In the genomic region with DNA sequence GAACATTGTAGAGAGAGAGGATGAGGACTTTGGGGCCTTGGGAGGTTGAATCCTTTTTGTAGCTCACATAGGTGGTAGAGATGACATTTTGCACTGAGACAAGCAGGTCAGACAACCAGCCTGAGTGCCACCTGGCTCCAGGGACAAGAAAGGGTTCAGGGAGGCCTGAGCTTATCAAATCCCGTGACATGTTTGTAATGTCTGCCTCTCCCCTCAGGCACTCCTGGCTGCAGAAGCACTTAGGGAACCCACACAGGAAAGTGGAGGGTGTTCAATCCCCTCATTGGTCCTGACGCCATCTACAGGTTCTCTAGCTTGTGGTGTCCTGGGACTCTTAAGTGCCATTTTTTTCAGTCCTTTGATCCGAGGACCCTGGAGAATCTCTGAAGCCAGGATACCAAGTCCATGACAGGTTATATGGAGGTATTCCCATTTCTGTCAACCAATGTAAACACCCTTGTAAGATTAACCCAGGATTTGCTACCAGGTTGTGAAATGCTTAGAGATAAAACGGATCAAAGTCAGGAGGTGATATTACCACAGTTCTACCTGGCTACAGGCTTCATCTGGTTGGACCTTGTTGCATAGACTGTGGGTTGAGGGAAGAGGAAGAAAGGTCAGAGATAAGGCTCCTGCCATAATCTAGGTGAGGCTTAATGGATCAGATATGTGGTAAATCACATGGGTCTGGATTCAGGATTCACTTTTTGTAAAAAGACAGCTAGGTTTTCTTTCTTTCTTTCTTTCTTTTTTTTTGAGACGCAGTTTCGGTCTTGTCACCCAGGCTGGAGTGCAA, we compare ENCODE assay signal across 8 cellular contexts. TPM values are rescaled to one million over a fixed set of nuclear protein-coding genes. Genes with fewer than 3 reads are reported as not detected.
DNase-seq lines count a peak whose midpoint lies in the region; ATAC-seq and TF ChIP-seq lines count a peak whose summit lies in the region.
"Not testable (repeated sequence)": the region's sequence is repeated elsewhere in the genome, so short reads cannot be mapped to it uniquely, and the experiment has no call there.

No MANE protein-coding gene starts in this region.

- H3K27me3 Mint-ChIP-seq in CD8-positive, alpha-beta T cell (ENCODE audit: low read depth); activated T-helper 1 cell treated with anti-CD3 and anti-CD28 coated beads, Interleukin-12 subunit alpha, Interleukin-12 subunit beta, Interleukin-2, Interleukin-4 antibody, amounts not matched to agents 30 ng/mL and 10 ng/mL and 1 ng/mL, durations not matched to agents 14 hours and 24 hours and 36 hours (ENCODE audit: insufficient read depth); naive thymus-derived CD8-positive, alpha-beta T cell; stimulated activated memory B cell treated with anti-CD40 and anti-IgM and Interleukin-4, amounts not matched to agents 10 μg/mL and 1 μg/mL and 100 μg/mL, for 72 hours: not testable (repeated sequence)

- POLR2A ChIA-PET in CD8-positive, alpha-beta T cell (lab: Charles Lee) = interaction anchor here (0.6 kb wide), 1 partner anchor 78 kb away, joined by 3 read pairs; no protein-coding TSS in a partner anchor
- POLR2A ChIA-PET in SK-N-SH (lab: Yijun Ruan, JAX); naive thymus-derived CD8-positive, alpha-beta T cell (lab: Charles Lee): not testable (repeated sequence)

- H3K9me3 ChIP-seq in CD8-positive, alpha-beta T cell (ENCODE audit: low read length); HUES64 (ENCODE audit: insufficient read depth, low read depth, low read length); SK-N-SH; colonic mucosa; iPS-18c (ENCODE audit: control insufficient read depth, insufficient read depth, low read length): not testable (repeated sequence)

- H3K27ac ChIP-seq in CD8-positive, alpha-beta T cell (ENCODE audit: low read depth, low read length); HUES64 (ENCODE audit: low read depth, low read length); SK-N-SH (ENCODE audit: low read depth in 2 of 2, low read length in 1 of 2); colonic mucosa: not testable (repeated sequence)

- TF ChIP-seq CTCF in CD8-positive, alpha-beta T cell (IDR thresholded peaks at IDR 0.05); SK-N-SH (IDR thresholded peaks at IDR 0.05); colonic mucosa (IDR thresholded peaks at IDR 0.05): not testable (repeated sequence)

- peak overlapping the region; percentile 88; the same call in 1 of the 2 replicates for H3K4me2 ChIP-seq in SK-N-SH

- H3K9me2 ChIP-seq in SK-N-SH = not testable (repeated sequence)

- not testable (repeated sequence) for H4K20me1 ChIP-seq in SK-N-SH (ENCODE audit: insufficient read depth)

- not testable (repeated sequence) for TF ChIP-seq RAD21 in SK-N-SH (IDR thresholded peaks at IDR 0.05; ENCODE audit: low read length)

- CTCF ChIA-PET in CD8-positive, alpha-beta T cell (lab: Charles Lee); SK-N-SH (lab: Yijun Ruan, JAX): not testable (repeated sequence)

- not testable (repeated sequence) for H3K27me3 ChIP-seq in CD8-positive, alpha-beta T cell (ENCODE audit: insufficient read depth, low read length); HUES64 (ENCODE audit: insufficient read depth, low read length); SK-N-SH (ENCODE audit: insufficient read depth); colonic mucosa

- peak overlapping the region; percentile 97 for H3K27ac Mint-ChIP-seq in CD8-positive, alpha-beta T cell
- peak overlapping the region; percentile 9 for H3K27ac Mint-ChIP-seq in activated T-helper 1 cell treated with anti-CD3 and anti-CD28 coated beads, Interleukin-12 subunit alpha, Interleukin-12 subunit beta, Interleukin-2, Interleukin-4 antibody, amounts not matched to agents 30 ng/mL and 10 ng/mL and 1 ng/mL, durations not matched to agents 14 hours and 24 hours and 36 hours
- peak overlapping the region; percentile 68 to 99 (median 98) for H3K27ac Mint-ChIP-seq in naive thymus-derived CD8-positive, alpha-beta T cell
- peak overlapping the region; percentile 38 for H3K27ac Mint-ChIP-seq in stimulated activated memory B cell treated with anti-CD40 and anti-IgM and Interleukin-4, amounts not matched to agents 10 μg/mL and 1 μg/mL and 100 μg/mL, for 72 hours

- H3K4me3 Mint-ChIP-seq in CD8-positive, alpha-beta T cell = peak overlapping the region; percentile 96
- peak overlapping the region; percentile 99 for H3K4me3 Mint-ChIP-seq in activated T-helper 1 cell treated with anti-CD3 and anti-CD28 coated beads, Interleukin-12 subunit alpha, Interleukin-12 subunit beta, Interleukin-2, Interleukin-4 antibody, amounts not matched to agents 30 ng/mL and 10 ng/mL and 1 ng/mL, durations not matched to agents 14 hours and 24 hours and 36 hours
- peak overlapping the region; percentile 94 to 99 (median 98) for H3K4me3 Mint-ChIP-seq in naive thymus-derived CD8-positive, alpha-beta T cell
- H3K4me3 Mint-ChIP-seq in stimulated activated memory B cell treated with anti-CD40 and anti-IgM and Interleukin-4, amounts not matched to agents 10 μg/mL and 1 μg/mL and 100 μg/mL, for 72 hours = peak overlapping the region; percentile 84

- H3K9ac ChIP-seq in HUES64 (ENCODE audit: low read depth, low read length); SK-N-SH: not testable (repeated sequence)
- H3K9ac ChIP-seq in colonic mucosa (ENCODE audit: low read depth in 2 of 2, low read length in 2 of 2) = peak overlapping the region in 1 of 2 donors; percentile 99

- TF ChIP-seq EP300 in SK-N-SH (IDR thresholded peaks at IDR 0.05; ENCODE audit: borderline replicate concordance in 1 of 2, low read depth in 1 of 2, low read length in 1 of 2) = not testable (repeated sequence)

- ATAC-seq in CD8-positive, alpha-beta T cell; naive thymus-derived CD8-positive, alpha-beta T cell; stimulated activated memory B cell treated with anti-CD40 and anti-IgM and Interleukin-4, amounts not matched to agents 10 μg/mL and 1 μg/mL and 100 μg/mL, for 72 hours: not testable (repeated sequence)

- H3F3A ChIP-seq in SK-N-SH (replicated peaks; ENCODE audit: insufficient read depth) = not testable (repeated sequence)

- 93% methylated on average over 4 of the region's 6 CpGs for whole genome bisulfite sequencing in HUES64
- 93% methylated on average over 4 of the region's 6 CpGs for WGBS in SK-N-SH (ENCODE audit: low lambda C conversion rate)

- not testable (repeated sequence) for H3K9me3 Mint-ChIP-seq in CD8-positive, alpha-beta T cell; activated T-helper 1 cell treated with anti-CD3 and anti-CD28 coated beads, Interleukin-12 subunit alpha, Interleukin-12 subunit beta, Interleukin-2, Interleukin-4 antibody, amounts not matched to agents 30 ng/mL and 10 ng/mL and 1 ng/mL, durations not matched to agents 14 hours and 24 hours and 36 hours; naive thymus-derived CD8-positive, alpha-beta T cell; stimulated activated memory B cell treated with anti-CD40 and anti-IgM and Interleukin-4, amounts not matched to agents 10 μg/mL and 1 μg/mL and 100 μg/mL, for 72 hours

- peaks cover 57% of the 10 kb centered on the region for H3K4me1 Mint-ChIP-seq in CD8-positive, alpha-beta T cell (ENCODE audit: low read depth)
- peaks cover 42% of the 10 kb centered on the region for H3K4me1 Mint-ChIP-seq in activated T-helper 1 cell treated with anti-CD3 and anti-CD28 coated beads, Interleukin-12 subunit alpha, Interleukin-12 subunit beta, Interleukin-2, Interleukin-4 antibody, amounts not matched to agents 30 ng/mL and 10 ng/mL and 1 ng/mL, durations not matched to agents 14 hours and 24 hours and 36 hours (ENCODE audit: low read depth)
- H3K4me1 Mint-ChIP-seq in naive thymus-derived CD8-positive, alpha-beta T cell = peaks cover 34 to 61% (median 52%) of the 10 kb centered on the region in 4 donors
- peaks cover 45% of the 10 kb centered on the region for H3K4me1 Mint-ChIP-seq in stimulated activated memory B cell treated with anti-CD40 and anti-IgM and Interleukin-4, amounts not matched to agents 10 μg/mL and 1 μg/mL and 100 μg/mL, for 72 hours

- intact Hi-C loops in CD8-positive, alpha-beta T cell (cut with DNase I, micrococcal nuclease); activated T-helper 1 cell treated with anti-CD3 and anti-CD28 coated beads, Interleukin-12 subunit alpha, Interleukin-12 subunit beta, Interleukin-2, Interleukin-4 antibody, amounts not matched to agents 30 ng/mL and 10 ng/mL and 1 ng/mL, durations not matched to agents 14 hours and 24 hours and 36 hours (cut with micrococcal nuclease); colonic mucosa (cut with DNase I): not testable (repeated sequence)

- H3K4me1 ChIP-seq in CD8-positive, alpha-beta T cell (ENCODE audit: insufficient read depth, low read length) = peaks cover 15% of the 10 kb centered on the region
- H3K4me1 ChIP-seq in HUES64 (ENCODE audit: insufficient read depth, low read length) (peaks cover 15% of the 10 kb centered on the region), colonic mucosa (peaks cover 10% of the 10 kb centered on the region)
- not testable (repeated sequence) for H3K4me1 ChIP-seq in SK-N-SH (ENCODE audit: control insufficient read depth in 1 of 2, insufficient read depth in 2 of 2, low read depth in 1 of 2, low read length in 1 of 2)

- DNase-seq in CD8-positive, alpha-beta T cell; SK-N-SH; activated T-helper 1 cell treated with anti-CD3 and anti-CD28 coated beads, Interleukin-12 subunit alpha, Interleukin-12 subunit beta, Interleukin-2, Interleukin-4 antibody, amounts not matched to agents 30 ng/mL and 10 ng/mL and 1 ng/mL, durations not matched to agents 14 hours and 24 hours and 36 hours (ENCODE audit: low spot score); colonic mucosa; naive thymus-derived CD8-positive, alpha-beta T cell: not testable (repeated sequence)

- peaks cover 70% of the 10 kb centered on the region for H3K79me2 ChIP-seq in SK-N-SH (ENCODE audit: insufficient read depth)

- H2AFZ ChIP-seq in SK-N-SH (ENCODE audit: low read depth) = not testable (repeated sequence)

- not testable (repeated sequence) for H3K4me3 ChIP-seq in CD8-positive, alpha-beta T cell (ENCODE audit: low read depth, low read length); SK-N-SH (ENCODE audit: low read depth in 2 of 2, low read length in 1 of 2)
- peak overlapping the region; percentile 94 for H3K4me3 ChIP-seq in HUES64 (ENCODE audit: low read length)
- peak overlapping the region; percentile 75 for H3K4me3 ChIP-seq in colonic mucosa
- H3K4me3 ChIP-seq in iPS-18c (ENCODE audit: insufficient read depth, low read depth, low read length) = 0 out of 2 replicates have a peak overlapping the region, but pooled peaks have one; percentile 99

- not testable (repeated sequence) for H3K36me3 ChIP-seq in CD8-positive, alpha-beta T cell (ENCODE audit: insufficient read depth, low read length); SK-N-SH (replicated peaks in 1 of 2; ENCODE audit: control insufficient read depth in 1 of 2, insufficient read depth in 2 of 2, low read length in 1 of 2); colonic mucosa
- H3K36me3 ChIP-seq in HUES64 (ENCODE audit: insufficient read depth, low read length) = peaks cover 25% of the 10 kb centered on the region

- H3K36me3 Mint-ChIP-seq in CD8-positive, alpha-beta T cell = peaks cover 47% of the 10 kb centered on the region
- peaks cover 36% of the 10 kb centered on the region for H3K36me3 Mint-ChIP-seq in activated T-helper 1 cell treated with anti-CD3 and anti-CD28 coated beads, Interleukin-12 subunit alpha, Interleukin-12 subunit beta, Interleukin-2, Interleukin-4 antibody, amounts not matched to agents 30 ng/mL and 10 ng/mL and 1 ng/mL, durations not matched to agents 14 hours and 24 hours and 36 hours (ENCODE audit: low read depth)
- peaks cover 0 to 24% (median 10%) of the 10 kb centered on the region in 3 donors for H3K36me3 Mint-ChIP-seq in naive thymus-derived CD8-positive, alpha-beta T cell
- H3K36me3 Mint-ChIP-seq in stimulated activated memory B cell treated with anti-CD40 and anti-IgM and Interleukin-4, amounts not matched to agents 10 μg/mL and 1 μg/mL and 100 μg/mL, for 72 hours = peaks cover 15% of the 10 kb centered on the region

RNA-seq across cellular contexts. Expression of a gene that starts 6.6 kb away (rescaled TPM):
- 10 to 100 TPM; 14.3 to 18.6 TPM for total RNA-seq in CD8-positive, alpha-beta T cell
- 7.9 TPM for polyA plus RNA-seq in HUES64 (2013, experiment 1 of 2)
- 5.1 TPM for polyA plus RNA-seq in HUES64 (2013, experiment 2 of 2)
- polyA plus RNA-seq in SK-N-SH (2012; rRNA removed) = 3.2 and 4.4 TPM in 2 replicates
- polyA plus RNA-seq in SK-N-SH (2012; cell fraction: cytosol; rRNA removed) = 2.0 and 2.8 TPM in 2 replicates
- 13.4 and 15.9 TPM in 2 replicates for polyA plus RNA-seq in SK-N-SH (2012; cell fraction: nucleus; rRNA removed)
- total RNA-seq in activated T-helper 1 cell treated with anti-CD3 and anti-CD28 coated beads, Interleukin-12 subunit alpha, Interleukin-12 subunit beta, Interleukin-2, Interleukin-4 antibody, amounts not matched to agents 30 ng/mL and 10 ng/mL and 1 ng/mL, durations not matched to agents 14 hours and 24 hours and 36 hours = 9.0 and 10.7 TPM in 2 replicates
- total RNA-seq in colonic mucosa = 10 to 100 TPM; 21.7 to 24.8 TPM
- 10 to 100 TPM; 17.3 to 21.8 TPM for total RNA-seq in naive thymus-derived CD8-positive, alpha-beta T cell
- 10 to 100 TPM in 1 of 3 donors, 1 to 10 TPM in 2; 6.4 to 12.4 (median 7.4) TPM for polyA plus RNA-seq in naive thymus-derived CD8-positive, alpha-beta T cell

RNA-seq across cellular contexts. Expression of a gene that starts 8.8 kb away (rescaled TPM):
- 10 to 100 TPM; 25.6 to 28.5 TPM for total RNA-seq in CD8-positive, alpha-beta T cell
- polyA plus RNA-seq in HUES64 (2013, experiment 1 of 2) = 18.8 TPM
- polyA plus RNA-seq in HUES64 (2013, experiment 2 of 2) = 19.2 TPM
- polyA plus RNA-seq in SK-N-SH (2012; rRNA removed) = 2.4 and 4.5 TPM in 2 replicates
- 1.1 TPM in 2 replicates for polyA plus RNA-seq in SK-N-SH (2012; cell fraction: cytosol; rRNA removed)
- 9.4 and 15.1 TPM in 2 replicates for polyA plus RNA-seq in SK-N-SH (2012; cell fraction: nucleus; rRNA removed)
- total RNA-seq in activated T-helper 1 cell treated with anti-CD3 and anti-CD28 coated beads, Interleukin-12 subunit alpha, Interleukin-12 subunit beta, Interleukin-2, Interleukin-4 antibody, amounts not matched to agents 30 ng/mL and 10 ng/mL and 1 ng/mL, durations not matched to agents 14 hours and 24 hours and 36 hours = 25.1 and 26.7 TPM in 2 replicates
- 10 to 100 TPM; 12.5 to 22.3 TPM for total RNA-seq in colonic mucosa
- total RNA-seq in naive thymus-derived CD8-positive, alpha-beta T cell = 10 to 100 TPM; 29.1 to 29.9 TPM
- polyA plus RNA-seq in naive thymus-derived CD8-positive, alpha-beta T cell = 1 to 10 TPM in 1 of 3 donors, under 1 TPM in 2; 0.27 to 1.3 (median 0.76) TPM

RNA-seq across cellular contexts. Expression of a gene that starts 28.4 kb away (rescaled TPM):
- 10 to 100 TPM; 45.4 to 46.9 TPM for total RNA-seq in CD8-positive, alpha-beta T cell
- polyA plus RNA-seq in HUES64 (2013, experiment 1 of 2) = 10.7 TPM
- polyA plus RNA-seq in HUES64 (2013, experiment 2 of 2) = 11.9 TPM
- polyA plus RNA-seq in SK-N-SH (2012; rRNA removed) = 7.4 and 12.1 TPM in 2 replicates
- polyA plus RNA-seq in SK-N-SH (2012; cell fraction: cytosol; rRNA removed) = 4.2 and 5.4 TPM in 2 replicates
- 21.2 and 40.0 TPM in 2 replicates for polyA plus RNA-seq in SK-N-SH (2012; cell fraction: nucleus; rRNA removed)
- 29.4 and 29.6 TPM in 2 replicates for total RNA-seq in activated T-helper 1 cell treated with anti-CD3 and anti-CD28 coated beads, Interleukin-12 subunit alpha, Interleukin-12 subunit beta, Interleukin-2, Interleukin-4 antibody, amounts not matched to agents 30 ng/mL and 10 ng/mL and 1 ng/mL, durations not matched to agents 14 hours and 24 hours and 36 hours
- 10 to 100 TPM; 46.4 to 70.7 TPM for total RNA-seq in colonic mucosa
- total RNA-seq in naive thymus-derived CD8-positive, alpha-beta T cell = 10 to 100 TPM; 61.9 to 69.2 TPM
- 1 to 10 TPM; 1.3 to 7.4 (median 4.7) TPM for polyA plus RNA-seq in naive thymus-derived CD8-positive, alpha-beta T cell

RNA-seq across cellular contexts. Expression of a gene that starts 51.8 kb away (rescaled TPM):
- total RNA-seq in CD8-positive, alpha-beta T cell = 10 to 100 TPM; 54.0 to 57.6 TPM
- 7.9 TPM for polyA plus RNA-seq in HUES64 (2013, experiment 1 of 2)
- 8.0 TPM for polyA plus RNA-seq in HUES64 (2013, experiment 2 of 2)
- 3.5 and 3.7 TPM in 2 replicates for polyA plus RNA-seq in SK-N-SH (2012; rRNA removed)
- 3.4 and 4.2 TPM in 2 replicates for polyA plus RNA-seq in SK-N-SH (2012; cell fraction: cytosol; rRNA removed)
- 7.5 and 8.2 TPM in 2 replicates for polyA plus RNA-seq in SK-N-SH (2012; cell fraction: nucleus; rRNA removed)
- 13.6 and 13.8 TPM in 2 replicates for total RNA-seq in activated T-helper 1 cell treated with anti-CD3 and anti-CD28 coated beads, Interleukin-12 subunit alpha, Interleukin-12 subunit beta, Interleukin-2, Interleukin-4 antibody, amounts not matched to agents 30 ng/mL and 10 ng/mL and 1 ng/mL, durations not matched to agents 14 hours and 24 hours and 36 hours
- total RNA-seq in colonic mucosa = 10 to 100 TPM; 13.1 to 17.6 TPM
- 10 to 100 TPM; 46.6 to 46.9 TPM for total RNA-seq in naive thymus-derived CD8-positive, alpha-beta T cell
- polyA plus RNA-seq in naive thymus-derived CD8-positive, alpha-beta T cell = 10 to 100 TPM; 17.7 to 21.5 (median 20.3) TPM

Comparison
In these comparisons a context has a peak if more than half of its experiments do, and no peak if none do; other contexts are left out.
1. H3K27ac Mint-ChIP-seq: peak in every context shown above with its lines; median percentile 98 in naive thymus-derived CD8-positive, alpha-beta T cell; 97 in CD8-positive, alpha-beta T cell; 38 in stimulated activated memory B cell treated with anti-CD40 and anti-IgM and Interleukin-4, amounts not matched to agents 10 μg/mL and 1 μg/mL and 100 μg/mL, for 72 hours; 9 in activated T-helper 1 cell treated with anti-CD3 and anti-CD28 coated beads, Interleukin-12 subunit alpha, Interleukin-12 subunit beta, Interleukin-2, Interleukin-4 antibody, amounts not matched to agents 30 ng/mL and 10 ng/mL and 1 ng/mL, durations not matched to agents 14 hours and 24 hours and 36 hours.